24 cellular contexts compared by ENCODE assay signal in the genomic region with DNA sequence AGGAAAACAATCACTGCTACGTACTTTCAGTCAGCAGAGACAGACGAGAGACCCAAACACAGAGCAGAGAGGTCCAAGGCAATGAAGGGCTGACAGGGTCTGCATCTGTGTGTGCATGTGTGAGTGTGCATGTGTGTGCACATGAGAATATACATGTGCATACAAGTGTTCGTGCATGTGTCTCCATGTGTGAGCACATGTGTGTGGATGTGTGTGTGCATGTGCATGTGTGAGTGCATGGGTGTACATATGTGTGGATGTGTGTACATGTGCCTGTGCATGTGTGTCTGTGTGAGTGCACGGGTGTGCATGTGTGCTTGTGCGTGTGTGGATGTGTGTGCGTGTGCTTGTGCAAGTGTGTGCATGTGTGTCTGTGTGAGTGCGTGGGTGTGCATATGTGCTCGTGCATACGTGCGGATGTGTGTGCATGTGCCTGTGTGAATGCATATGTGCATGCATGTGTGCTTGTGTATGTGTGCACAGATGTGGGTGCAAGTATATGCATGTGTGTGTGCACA.
"Had no signal": no experiment of that assay in that cellular context is flagged by ENCODE, and none has a peak within 500 bp of the region (broad histone marks: within the 10 kb centered on the region; RNA-seq: fewer than 3 reads in every experiment).

No MANE protein-coding gene starts in this region.

- H3K9me3 Mint-ChIP-seq: activated B cell treated with CpG ODN at 0.5 μM for 24 hours; activated CD4-positive, alpha-beta T cell treated with anti-CD3 and anti-CD28 coated beads, Interleukin-2, amount 10 ng/mL, durations not matched to agents 24 days and 14 days; activated naive CD4-positive, alpha-beta T cell treated with anti-CD3 and anti-CD28 coated beads for 36 hours; activated T-helper 17 cell treated with anti-CD3 and anti-CD28 coated beads, Interleukin-2, amount 50 U/mL, for 72 hours; T-helper 1 cell treated with Interleukin-12 subunit alpha and Interleukin-12 subunit beta and Interleukin-4 antibody, amounts not matched to agents 30 μg/mL and 1 μg/mL, for 36 hours had no signal

- H3K4me3 ChIP-seq: K562 had no signal

- H3K4me1 Mint-ChIP-seq: activated B cell treated with CpG ODN at 0.5 μM for 24 hours; activated CD4-positive, alpha-beta T cell treated with anti-CD3 and anti-CD28 coated beads, Interleukin-2, amount 10 ng/mL, durations not matched to agents 24 days and 14 days; activated CD8-positive, alpha-beta memory T cell treated with anti-CD3 and anti-CD28 coated beads, Interleukin-2, amount 10 ng/mL, durations not matched to agents 7 days and 5 days; activated T-helper 17 cell treated with anti-CD3 and anti-CD28 coated beads, Interleukin-2, amount 50 U/mL, for 72 hours had no signal

- H3K4me3 Mint-ChIP-seq: activated B cell treated with CpG ODN at 0.5 μM for 24 hours; activated CD4-positive, alpha-beta T cell treated with anti-CD3 and anti-CD28 coated beads, Interleukin-2, amount 10 ng/mL, durations not matched to agents 24 days and 14 days; activated CD8-positive, alpha-beta memory T cell treated with anti-CD3 and anti-CD28 coated beads, Interleukin-2, amount 10 ng/mL, durations not matched to agents 7 days and 5 days; activated naive CD4-positive, alpha-beta T cell treated with anti-CD3 and anti-CD28 coated beads for 36 hours; activated naive CD8-positive, alpha-beta T cell; activated T-helper 17 cell treated with anti-CD3 and anti-CD28 coated beads, Interleukin-2, amount 50 U/mL, for 72 hours; T-helper 1 cell treated with Interleukin-12 subunit alpha and Interleukin-12 subunit beta and Interleukin-4 antibody, amounts not matched to agents 30 μg/mL and 1 μg/mL, for 36 hours had no signal

- H3K36me3 Mint-ChIP-seq: activated CD8-positive, alpha-beta memory T cell treated with anti-CD3 and anti-CD28 coated beads, Interleukin-2, amount 10 ng/mL, durations not matched to agents 7 days and 5 days; activated naive CD8-positive, alpha-beta T cell had no signal

- H3K27me3 Mint-ChIP-seq: activated B cell treated with CpG ODN at 0.5 μM for 24 hours; activated CD4-positive, alpha-beta T cell treated with anti-CD3 and anti-CD28 coated beads, Interleukin-2, amount 10 ng/mL, durations not matched to agents 24 days and 14 days; activated CD8-positive, alpha-beta memory T cell treated with anti-CD3 and anti-CD28 coated beads, Interleukin-2, amount 10 ng/mL, durations not matched to agents 7 days and 5 days had no signal

- H3K27ac Mint-ChIP-seq: activated B cell treated with CpG ODN at 0.5 μM for 24 hours; activated CD4-positive, alpha-beta T cell treated with anti-CD3 and anti-CD28 coated beads, Interleukin-2, amount 10 ng/mL, durations not matched to agents 24 days and 14 days; activated CD8-positive, alpha-beta memory T cell treated with anti-CD3 and anti-CD28 coated beads, Interleukin-2, amount 10 ng/mL, durations not matched to agents 7 days and 5 days; activated naive CD4-positive, alpha-beta T cell treated with anti-CD3 and anti-CD28 coated beads for 36 hours; activated naive CD8-positive, alpha-beta T cell; activated T-helper 17 cell treated with anti-CD3 and anti-CD28 coated beads, Interleukin-2, amount 50 U/mL, for 72 hours; T-helper 1 cell treated with Interleukin-12 subunit alpha and Interleukin-12 subunit beta and Interleukin-4 antibody, amounts not matched to agents 30 μg/mL and 1 μg/mL, for 36 hours had no signal

- DNase-seq: activated B cell treated with CpG ODN at 0.5 μM for 24 hours; activated CD4-positive, alpha-beta T cell treated with anti-CD3 and anti-CD28 coated beads for 1 hour; activated CD4-positive, alpha-beta T cell treated with anti-CD3 and anti-CD28 coated beads, Interleukin-2, amount 10 ng/mL, durations not matched to agents 24 days and 14 days; activated CD4-positive, alpha-beta T cell treated with anti-CD3 and anti-CD28 coated beads, Interleukin-2, amount 50 U/mL, for 48 hours; activated CD8-positive, alpha-beta memory T cell treated with anti-CD3 and anti-CD28 coated beads, Interleukin-2, amount 10 ng/mL, durations not matched to agents 7 days and 5 days; activated gamma-delta T cell; activated naive CD4-positive, alpha-beta T cell treated with anti-CD3 and anti-CD28 coated beads for 36 hours; activated T-cell treated with anti-CD3 and anti-CD28 coated beads, Interleukin-2, amount 50 U/mL, for 48 hours; amygdala; caudate nucleus; Karpas-422; MM.1S; NCI-H1105; NCI-H1436; NCI-H1694 treated with DMSO at 0.1 percent for 48 hours; NCI-H2081; NCI-H510A treated with DMSO at 0.1 percent for 48 hours; NCI-H69; PC-3; SHP77 had no signal

- ATAC-seq: activated CD8-positive, alpha-beta memory T cell treated with anti-CD3 and anti-CD28 coated beads, Interleukin-2, amount 10 ng/mL, durations not matched to agents 7 days and 5 days; activated T-helper 17 cell treated with anti-CD3 and anti-CD28 coated beads, Interleukin-2, amount 50 U/mL, for 72 hours; K562; PC-3 had no signal
